In the genomic region with DNA sequence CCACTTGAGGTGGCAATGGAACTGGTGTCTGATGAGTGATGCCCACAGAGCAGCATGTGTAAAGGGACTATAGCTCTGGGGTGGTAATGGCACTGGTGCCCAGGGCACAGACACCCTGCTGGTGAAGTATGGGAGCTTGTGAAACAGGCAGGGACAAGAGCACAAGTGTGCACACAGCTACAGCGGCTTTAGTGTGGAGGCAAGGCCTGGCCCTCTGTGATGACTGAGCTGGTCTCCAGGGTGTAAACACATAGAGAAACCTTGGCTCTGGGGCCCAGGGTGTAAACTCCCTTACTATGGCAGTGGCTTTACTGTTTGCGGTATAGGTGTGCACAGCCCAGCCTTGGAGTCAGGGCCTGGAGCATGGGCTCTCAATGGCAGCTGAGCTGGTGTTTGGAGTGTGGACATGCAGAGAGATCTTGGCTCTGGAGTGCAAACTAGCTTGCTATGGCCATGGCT, we compare ENCODE assay signal across 17 cellular contexts. TPM values are rescaled to one million over a fixed set of nuclear protein-coding genes. Genes with fewer than 3 reads are reported as not detected.
DNase-seq lines count a peak whose midpoint lies in the region; ATAC-seq and TF ChIP-seq lines count a peak whose summit lies in the region.
"Had no signal": no experiment of that assay in that cellular context is flagged by ENCODE, and none has a peak within 500 bp of the region (broad histone marks: within the 10 kb centered on the region; RNA-seq: fewer than 3 reads in every experiment).

No MANE protein-coding gene starts in this region.

- H3K27me3 ChIP-seq in SU-DHL-6 (ENCODE audit: low read length) (no peaks in the 10 kb centered on the region), WERI-Rb-1 (ENCODE audit: insufficient read depth, low read depth, severe bottlenecking) (no peaks in the 10 kb centered on the region), MG63 (no peaks in the 10 kb centered on the region)
- H3K27me3 ChIP-seq: pancreas had no signal

- H3K36me3 ChIP-seq in SU-DHL-6 (ENCODE audit: low read length) (peaks cover 27% of the 10 kb centered on the region), WERI-Rb-1 (peaks cover 5% of the 10 kb centered on the region; the same call in 1 of the 2 replicates), MG63 (peaks cover 33% of the 10 kb centered on the region)
- H3K36me3 ChIP-seq: HAP-1 had no signal

- no peaks in the 10 kb centered on the region for H3K9me3 ChIP-seq in SU-DHL-6 (ENCODE audit: insufficient read depth, low read length)
- no peaks in the 10 kb centered on the region for H3K9me3 ChIP-seq in WERI-Rb-1 (ENCODE audit: severe bottlenecking)
- H3K9me3 ChIP-seq in MG63, result no peaks in the 10 kb centered on the region
- H3K9me3 ChIP-seq: HAP-1, pancreas had no signal

- no peak overlapping the region for H2AFZ ChIP-seq in SU-DHL-6 (ENCODE audit: low read depth, low read length, severe bottlenecking)

- H3K36me3 Mint-ChIP-seq in immature natural killer cell, result peaks cover 8 to 18% (median 9%) of the 10 kb centered on the region in 3 donors
- H3K36me3 Mint-ChIP-seq in osteocyte (ENCODE audit: unreplicated experiment), result peaks cover 34% of the 10 kb centered on the region

- peak overlapping the region; percentile 64 for H3K27ac ChIP-seq in SU-DHL-6 (ENCODE audit: low read depth, low read length)
- no peak overlapping the region for H3K27ac ChIP-seq in WERI-Rb-1
- H3K27ac ChIP-seq: epithelial cell of prostate, pancreas had no signal

- peak overlapping the region in 4 of 6 donors; percentile 4 to 67 (median 38) for H3K27ac Mint-ChIP-seq in immature natural killer cell
- no peak overlapping the region for H3K27ac Mint-ChIP-seq in osteocyte (ENCODE audit: unreplicated experiment)

- H3K27me3 Mint-ChIP-seq in immature natural killer cell (ENCODE audit: low read depth in 3 of 3) (no peaks in the 10 kb centered on the region), osteocyte (ENCODE audit: unreplicated experiment) (no peaks in the 10 kb centered on the region)

- peaks cover 13% of the 10 kb centered on the region; the same call in 1 of the 2 replicates for H3K79me2 ChIP-seq in SU-DHL-6 (ENCODE audit: insufficient read depth, low read length)

- H3K4me3 Mint-ChIP-seq in immature natural killer cell (no peak overlapping the region), osteocyte (ENCODE audit: unreplicated experiment) (no peak overlapping the region)

- H4K20me1 ChIP-seq in SU-DHL-6 (ENCODE audit: low read depth, low read length), result no peaks in the 10 kb centered on the region

- peak overlapping the region; percentile 1 for H3K4me2 ChIP-seq in SU-DHL-6 (ENCODE audit: low read depth, low read length, poor library complexity, severe bottlenecking)
- H3K4me2 ChIP-seq: smooth muscle cell had no signal

- H3K9me2 ChIP-seq in SU-DHL-6 (replicated peaks; ENCODE audit: insufficient read depth, low read length), result no peaks in the 10 kb centered on the region

- DNase-seq in Right ventricle myocardium inferior (ENCODE audit: missing footprints), result no peak
- no peak for DNase-seq in Right ventricle myocardium superior
- DNase-seq in immature natural killer cell, result no peak
- DNase-seq in WERI-Rb-1, result no peak
- DNase-seq in osteocyte (ENCODE audit: extremely low spot score, unreplicated experiment), result no peak
- no peak for DNase-seq in MG63
- DNase-seq: DMS153, KBM-7, NCI-H1694, NCI-H524 treated with DMSO at 0.1 percent for 48 hours, pancreas, SIG-M5 had no signal

- no peaks in the 10 kb centered on the region for H3K9me3 Mint-ChIP-seq in immature natural killer cell
- no peaks in the 10 kb centered on the region for H3K9me3 Mint-ChIP-seq in osteocyte (ENCODE audit: unreplicated experiment)

- H3K4me3 ChIP-seq in SU-DHL-6 (ENCODE audit: insufficient read depth, low read length, poor library complexity, severe bottlenecking), result no peak overlapping the region
- no peak overlapping the region for H3K4me3 ChIP-seq in WERI-Rb-1 (ENCODE audit: low read depth, low read length)
- H3K4me3 ChIP-seq in MG63, result no peak overlapping the region
- H3K4me3 ChIP-seq: HAP-1, pancreas, smooth muscle cell had no signal

- intact Hi-C loops in Right ventricle myocardium inferior (cut with DNase I), result no loop called here
- intact Hi-C loops in Right ventricle myocardium superior (cut with DNase I), result loop anchor here (5.0 kb wide), 1 partner anchor 104 kb away; no protein-coding TSS in a partner anchor

- H3K4me1 Mint-ChIP-seq in immature natural killer cell (peaks cover 7 to 14% of the 10 kb centered on the region in 2 donors), osteocyte (ENCODE audit: unreplicated experiment) (peaks cover 16% of the 10 kb centered on the region)

- peaks cover 58% of the 10 kb centered on the region for H3F3A ChIP-seq in SU-DHL-6 (ENCODE audit: insufficient read depth)

- peak; percentile 20 for ATAC-seq in Right ventricle myocardium inferior
- ATAC-seq in Right ventricle myocardium superior (ENCODE audit: poor library complexity), result no peak
- no peak for ATAC-seq in GM19351 (IDR thresholded peaks at IDR 0.05; ENCODE audit: unreplicated experiment)

- TF ChIP-seq CTCF in SU-DHL-6 (IDR thresholded peaks at IDR 0.05; ENCODE audit: insufficient read depth, low read length, poor library complexity, severe bottlenecking) (no peak), WERI-Rb-1 (IDR thresholded peaks at IDR 0.05; ENCODE audit: low read depth, low read length) (no peak), osteocyte (IDR thresholded peaks at IDR 0.05) (no peak)

- H3K9ac ChIP-seq in SU-DHL-6 (ENCODE audit: low read length), result no peak overlapping the region

RNA-seq across cellular contexts. Expression of a gene that starts 46.3 kb away (rescaled TPM):
- total RNA-seq in Right ventricle myocardium inferior (32.4 TPM), Right ventricle myocardium superior (30.4 TPM), osteocyte (46.0 and 51.3 TPM in 2 replicates)
- polyA plus RNA-seq in immature natural killer cell, result 10 to 100 TPM; 30.8 to 44.5 (median 35.4) TPM
- 35.5 and 130 TPM in 2 replicates for total RNA-seq in MG63 (2014; rRNA removed; shearing (Covaris generic); ENCODE audit: low replicate concordance)

RNA-seq across cellular contexts. Expression of a gene that starts 59.3 kb away (rescaled TPM):
- total RNA-seq in Right ventricle myocardium inferior (80.0 TPM), Right ventricle myocardium superior (63.0 TPM), osteocyte (244 and 250 TPM in 2 replicates)
- polyA plus RNA-seq in immature natural killer cell, result 100 to 1,000 TPM; 288 to 309 (median 289) TPM
- 70.8 and 112 TPM in 2 replicates for total RNA-seq in MG63 (2014; rRNA removed; shearing (Covaris generic); ENCODE audit: low replicate concordance)
